21 cellular contexts compared by ENCODE assay signal in the genomic region with DNA sequence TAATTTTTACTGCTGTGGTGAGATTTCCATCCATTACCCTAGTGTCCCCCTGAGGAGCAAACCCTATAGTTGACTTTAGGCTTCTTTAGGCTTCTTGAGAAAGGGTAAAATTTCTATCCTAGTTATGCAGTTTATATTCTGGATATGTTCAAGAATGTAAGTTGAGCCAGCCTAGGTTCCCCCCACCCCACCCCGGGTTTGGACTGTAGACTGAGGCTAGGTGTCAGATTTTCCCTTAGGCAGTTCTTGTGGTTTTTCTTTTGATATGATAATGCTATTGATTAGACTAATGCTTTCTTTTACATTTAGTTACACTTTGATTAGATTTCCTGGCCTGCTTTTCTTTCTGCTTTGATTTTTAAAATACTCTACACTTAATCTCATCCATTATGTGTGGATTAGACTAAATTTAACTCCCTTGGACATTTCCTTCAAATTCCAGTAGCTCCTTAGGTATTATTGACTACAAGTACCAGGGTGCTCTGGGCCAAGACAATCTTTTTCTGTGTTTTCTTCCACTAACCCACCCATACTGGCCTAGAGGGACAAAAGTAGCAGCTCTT. TPM values are rescaled to one million over a fixed set of nuclear protein-coding genes. Genes with fewer than 3 reads are reported as not detected.
DNase-seq lines count a peak whose midpoint lies in the region; ATAC-seq and TF ChIP-seq lines count a peak whose summit lies in the region.
"Had no signal": no experiment of that assay in that cellular context is flagged by ENCODE, and none has a peak within 500 bp of the region (broad histone marks: within the 10 kb centered on the region; RNA-seq: fewer than 3 reads in every experiment).

No MANE protein-coding gene starts in this region.

- no peak overlapping the region; the same call in 2 of the 3 replicates for H2BK15ac ChIP-seq in IMR-90 (ENCODE audit: low read depth, low read length)

- POLR2A ChIA-PET in A673 (lab: Charles Lee; ENCODE audit: low non-redundant PET) (no interaction called here), IMR-90 (lab: Charles Lee; ENCODE audit: unreplicated experiment) (interaction anchor here (0.5 kb wide), 1 partner anchor 817 kb away, joined by 5 read pairs; no protein-coding TSS in a partner anchor)
- POLR2A ChIA-PET in CD4-positive, alpha-beta T cell (lab: Charles Lee) = no interaction called here

- H4K91ac ChIP-seq in IMR-90 (ENCODE audit: insufficient read depth, low read depth, low read length) = no peak overlapping the region

- no peaks in the 10 kb centered on the region for H3K9me3 Mint-ChIP-seq in activated naive CD8-positive, alpha-beta T cell treated with anti-CD3 and anti-CD28 coated beads for 36 hours
- H3K9me3 Mint-ChIP-seq in CD4-positive, alpha-beta T cell = no peaks in the 10 kb centered on the region
- H3K9me3 Mint-ChIP-seq: HFFc6 had no signal

- CTCF ChIA-PET in A673 (lab: Charles Lee) (no interaction called here), IMR-90 (lab: Yijun Ruan, JAX) (no interaction called here)
- CTCF ChIA-PET in CD4-positive, alpha-beta T cell (lab: Charles Lee) = no interaction called here

- no peak for TF ChIP-seq POLR2A in IMR-90 (IDR thresholded peaks at IDR 0.05; ENCODE audit: low read depth, low read length)
- no peak for TF ChIP-seq POLR2A in lower leg skin (IDR thresholded peaks at IDR 0.05)

- no TSS peak for BruUV-seq in A673 (replicated peaks; lab: Mats Ljungman, UMichigan)
- no TSS peak for BruUV-seq in IMR-90 (replicated peaks; lab: Mats Ljungman, UMichigan)

- no peak for TF ChIP-seq RAD21 in IMR-90 (IDR thresholded peaks at IDR 0.05; ENCODE audit: low read length)

- H3K79me1 ChIP-seq in IMR-90 (ENCODE audit: low read depth in 1 of 2, low read length in 2 of 2) = peaks cover 29 to 32% of the 10 kb centered on the region in 2 experiments

- 0 out of 2 replicates have a peak overlapping the region, but pooled peaks have one; percentile 9 for H3K14ac ChIP-seq in IMR-90 (replicated peaks; ENCODE audit: low read depth, low read length)

- H3K36me3 Mint-ChIP-seq in activated naive CD8-positive, alpha-beta T cell treated with anti-CD3 and anti-CD28 coated beads for 36 hours = peaks cover 25% of the 10 kb centered on the region
- H3K36me3 Mint-ChIP-seq in CD4-positive, alpha-beta T cell (ENCODE audit: low read depth) = peaks cover 57% of the 10 kb centered on the region

- peak; percentile 19 for DNase-seq in activated CD4-positive, alpha-beta T cell treated with anti-CD3 and anti-CD28 coated beads for 48 hours
- DNase-seq in activated CD4-positive, alpha-beta T cell treated with anti-CD3 and anti-CD28 coated beads for 4 hours = no peak
- DNase-seq in A673 (ENCODE audit: low spot score) (peak; percentile 53), IMR-90 (no peak), Kasumi-1 (lab: John Stamatoyannopoulos, UW) (no peak), lower leg skin (ENCODE audit: low spot score in 2 of 2) (no peak)
- DNase-seq in activated naive CD8-positive, alpha-beta T cell treated with anti-CD3 and anti-CD28 coated beads for 36 hours = peak; percentile 17
- DNase-seq in CD4-positive, alpha-beta T cell = no peak
- DNase-seq: DND-41, GDM1, GM23248, HFFc6, Karpas-422, MM.1S, NCI-H1092 treated with DMSO at 0.1 percent for 48 hours, NCI-H2081 treated with DMSO at 0.1 percent for 48 hours, NCI-H2227 treated with DMSO at 0.1 percent for 48 hours, NCI-H524, SIG-M5 had no signal

- H3K27me3 ChIP-seq in A673 (replicated peaks; ENCODE audit: insufficient read depth, low read depth, low read length, poor library complexity) = no peaks in the 10 kb centered on the region
- H3K27me3 ChIP-seq in IMR-90 (ENCODE audit: control insufficient read depth, insufficient read depth, low read length) = no peaks in the 10 kb centered on the region
- no peaks in the 10 kb centered on the region for H3K27me3 ChIP-seq in CD4-positive, alpha-beta T cell (ENCODE audit: control insufficient read depth, insufficient read depth, low read length)
- H3K27me3 ChIP-seq: BLaER1 treated with 17β-estradiol and CSF1 and Interleukin-3, amounts not matched to agents 10 nM and 100 nM had no signal

- no peak for ATAC-seq in IMR-90 (ENCODE audit: low read depth)
- ATAC-seq in CD4-positive, alpha-beta T cell (ENCODE audit: poor library complexity) = no peak
- ATAC-seq: GM12878 had no signal

- H3K27ac ChIP-seq in A673 (ENCODE audit: low read depth, low read length, poor library complexity, severe bottlenecking) (no peak overlapping the region), IMR-90 (ENCODE audit: insufficient read depth, low read length) (no peak overlapping the region)
- no peak overlapping the region for H3K27ac ChIP-seq in CD4-positive, alpha-beta T cell (ENCODE audit: low read depth, low read length)
- H3K27ac ChIP-seq: BLaER1 treated with 17β-estradiol and CSF1 and Interleukin-3, amounts not matched to agents 10 nM and 100 nM; GM23248 had no signal

- no peak overlapping the region for H3K18ac ChIP-seq in IMR-90 (ENCODE audit: low read depth, low read length)

- no peak overlapping the region for H3K4ac ChIP-seq in IMR-90 (ENCODE audit: low read depth, low read length)

- H3K27ac Mint-ChIP-seq in activated naive CD8-positive, alpha-beta T cell treated with anti-CD3 and anti-CD28 coated beads for 36 hours = peak overlapping the region; percentile 86
- H3K27ac Mint-ChIP-seq in CD4-positive, alpha-beta T cell = no peak overlapping the region
- H3K27ac Mint-ChIP-seq: HFFc6 had no signal

- dilution Hi-C loops in IMR-90 (cut with HindIII; ENCODE audit: low sequenced_read_pairs, unreplicated experiment) = no loop called here

- peak overlapping the region; percentile 32 for H3K4me3 Mint-ChIP-seq in activated naive CD8-positive, alpha-beta T cell treated with anti-CD3 and anti-CD28 coated beads for 36 hours
- no peak overlapping the region for H3K4me3 Mint-ChIP-seq in CD4-positive, alpha-beta T cell
- H3K4me3 Mint-ChIP-seq: HFFc6 had no signal

- H3K4me2 ChIP-seq in IMR-90 (ENCODE audit: low read depth, low read length) = no peak overlapping the region
- H3K4me2 ChIP-seq: BLaER1 treated with 17β-estradiol and CSF1 and Interleukin-3, amounts not matched to agents 10 nM and 100 nM had no signal

- H3K9me1 ChIP-seq in IMR-90 (ENCODE audit: insufficient read depth, low read length) = no peaks in the 10 kb centered on the region

- H3K4me3 ChIP-seq in A673 (ENCODE audit: low read depth, low read length, poor library complexity, severe bottlenecking) = no peak overlapping the region
- no peak overlapping the region for H3K4me3 ChIP-seq in IMR-90 (ENCODE audit: insufficient read depth, low read depth, low read length)
- no peak overlapping the region for H3K4me3 ChIP-seq in lower leg skin (ENCODE audit: low read depth, poor library complexity, severe bottlenecking)
- H3K4me3 ChIP-seq: BLaER1 treated with 17β-estradiol and CSF1 and Interleukin-3, amounts not matched to agents 10 nM and 100 nM; GM12878; GM23248 had no signal

- no peak overlapping the region for H2BK5ac ChIP-seq in IMR-90 (ENCODE audit: low read depth, low read length, poor library complexity, severe bottlenecking)

- peaks cover 25% of the 10 kb centered on the region for H3K4me1 ChIP-seq in A673 (ENCODE audit: insufficient read depth, low read length, poor library complexity, severe bottlenecking)
- H3K4me1 ChIP-seq in IMR-90 (ENCODE audit: control insufficient read depth, insufficient read depth, low read length) = peaks cover 8% of the 10 kb centered on the region
- H3K4me1 ChIP-seq: BLaER1 treated with 17β-estradiol and CSF1 and Interleukin-3, amounts not matched to agents 10 nM and 100 nM had no signal

- no peak overlapping the region for H3K9ac ChIP-seq in IMR-90 (ENCODE audit: low read depth, low read length)
- H3K9ac ChIP-seq: BLaER1 treated with 17β-estradiol and CSF1 and Interleukin-3, amounts not matched to agents 10 nM and 100 nM; GM23248 had no signal

- no peak overlapping the region for H4K8ac ChIP-seq in IMR-90 (ENCODE audit: low read depth in 2 of 2, low read length in 2 of 2)

- no peak overlapping the region for H2BK20ac ChIP-seq in IMR-90 (ENCODE audit: low read depth, low read length)

- no peak overlapping the region for H4K5ac ChIP-seq in IMR-90 (ENCODE audit: low read depth, low read length)

- no peak overlapping the region for H2AK5ac ChIP-seq in IMR-90 (ENCODE audit: low read depth, low read length)

- H3K36me3 ChIP-seq in A673 (ENCODE audit: insufficient read depth, low read length, poor library complexity, severe bottlenecking) (no peaks in the 10 kb centered on the region), IMR-90 (ENCODE audit: control insufficient read depth, insufficient read depth, low read length) (no peaks in the 10 kb centered on the region)

- in situ Hi-C loops in IMR-90 (cut with MboI; ENCODE audit: low sequenced_read_pairs) = loop anchor here (10.0 kb wide), 1 partner anchor 434 kb away; no protein-coding TSS in a partner anchor

- H3K56ac ChIP-seq in IMR-90 (ENCODE audit: extremely low read depth, insufficient read depth, low read length) = no peak overlapping the region

- no peaks in the 10 kb centered on the region for H4K20me1 ChIP-seq in IMR-90 (ENCODE audit: insufficient read depth, low read length)

- H2AK9ac ChIP-seq in IMR-90 (replicated peaks; ENCODE audit: low read depth, low read length, poor library complexity) = no peak overlapping the region

- no peaks in the 10 kb centered on the region for H3K9me3 ChIP-seq in A673 (ENCODE audit: low read depth, low read length, poor library complexity, severe bottlenecking)
- no peaks in the 10 kb centered on the region for H3K9me3 ChIP-seq in IMR-90 (ENCODE audit: control insufficient read depth, insufficient read depth, low read length)
- H3K9me3 ChIP-seq in CD4-positive, alpha-beta T cell (ENCODE audit: control insufficient read depth, low read length) = no peaks in the 10 kb centered on the region

- intact Hi-C loops in A673 (cut with micrococcal nuclease; ENCODE audit: unreplicated experiment) (loop anchor here (10.0 kb wide), 1 partner anchor 174 kb away; no protein-coding TSS in a partner anchor), IMR-90 (cut with micrococcal nuclease) (no loop called here), lower leg skin (cut with DNase I; ENCODE audit: low total_unique reads) (loop anchor here (5.0 kb wide), 1 partner anchor 292 kb away; no protein-coding TSS in a partner anchor)
- intact Hi-C loops in CD4-positive, alpha-beta T cell (cut with DNase I, micrococcal nuclease) = loop anchor here in 1 of 2 experiments (10.0 kb wide), 1 partner anchor 366 kb away; no protein-coding TSS in a partner anchor

- H2BK120ac ChIP-seq in IMR-90 (ENCODE audit: low read depth, low read length) = no peak overlapping the region

- H3K4me1 Mint-ChIP-seq in activated naive CD8-positive, alpha-beta T cell treated with anti-CD3 and anti-CD28 coated beads for 36 hours = peaks cover 39% of the 10 kb centered on the region
- peaks cover 54% of the 10 kb centered on the region for H3K4me1 Mint-ChIP-seq in CD4-positive, alpha-beta T cell (ENCODE audit: low read depth)

- TF ChIP-seq CTCF in A673 (conservative IDR thresholded peaks at IDR 0.05; ENCODE audit: low read depth, low read length) = no peak
- TF ChIP-seq CTCF in IMR-90 (conservative IDR thresholded peaks at IDR 0.05; ENCODE audit: low read depth, low read length) = no peak
- TF ChIP-seq CTCF in lower leg skin (IDR thresholded peaks at IDR 0.05) = no peak
- no peak for TF ChIP-seq CTCF in CD4-positive, alpha-beta T cell (IDR thresholded peaks at IDR 0.05)

- WGBS in IMR-90 (ENCODE audit: extremely low coverage in 2 of 2, insufficient read length in 1 of 2), 2 experiments = no CpG with 5 or more reads among the region's 1 CpG
- 77 to 86% methylated on average over 1 of the region's 1 CpG for WGBS in lower leg skin, 2 donors

- H2AFZ ChIP-seq in IMR-90 (replicated peaks; ENCODE audit: low read length, poor library complexity) = no peak overlapping the region
- H2AFZ ChIP-seq: GM23248 had no signal

- no peaks in the 10 kb centered on the region for H3K27me3 Mint-ChIP-seq in activated naive CD8-positive, alpha-beta T cell treated with anti-CD3 and anti-CD28 coated beads for 36 hours
- H3K27me3 Mint-ChIP-seq in CD4-positive, alpha-beta T cell = no peaks in the 10 kb centered on the region

- no peak overlapping the region; the same call in 1 of the 2 replicates for H3K23ac ChIP-seq in IMR-90 (ENCODE audit: low read depth, low read length)

RNA-seq across cellular contexts. Expression of a gene that starts 37.7 kb away (rescaled TPM):
- total RNA-seq in A673 (2021) (28.7 and 30.2 TPM in 2 replicates), IMR-90 (2012; rRNA removed) (12.2 and 15.8 TPM in 2 replicates), lower leg skin (10 to 100 TPM; 16.4 to 22.6 (median 18.9) TPM)
- polyA plus RNA-seq in IMR-90 (2012; rRNA removed) = 7.8 and 11.4 TPM in 2 replicates
- 4.4 and 5.5 TPM in 2 replicates for polyA plus RNA-seq in IMR-90 (2012; cell fraction: cytosol; rRNA removed)
- 14.2 and 21.3 TPM in 2 replicates for polyA plus RNA-seq in IMR-90 (2012; cell fraction: nucleus; rRNA removed; ENCODE audit: low replicate concordance)
- 10 to 100 TPM; 17.9 to 20.4 TPM for total RNA-seq in activated naive CD8-positive, alpha-beta T cell treated with anti-CD3 and anti-CD28 coated beads for 36 hours
- 10 to 100 TPM; 35.4 to 36.1 TPM for total RNA-seq in CD4-positive, alpha-beta T cell

Comparison
In these comparisons a context has a peak if more than half of its experiments do, and no peak if none do; other contexts are left out.
1. DNase-seq: peak in activated CD4-positive, alpha-beta T cell treated with anti-CD3 and anti-CD28 coated beads for 48 hours (single experiment), A673 (single experiment) and activated naive CD8-positive, alpha-beta T cell treated with anti-CD3 and anti-CD28 coated beads for 36 hours (single experiment); none in activated CD4-positive, alpha-beta T cell treated with anti-CD3 and anti-CD28 coated beads for 4 hours (0 of 2), IMR-90 (single experiment), Kasumi-1 (0 of 2), lower leg skin (0 of 2) and CD4-positive, alpha-beta T cell (0 of 10).